1 cellular context compared by ENCODE assay signal in the genomic region with DNA sequence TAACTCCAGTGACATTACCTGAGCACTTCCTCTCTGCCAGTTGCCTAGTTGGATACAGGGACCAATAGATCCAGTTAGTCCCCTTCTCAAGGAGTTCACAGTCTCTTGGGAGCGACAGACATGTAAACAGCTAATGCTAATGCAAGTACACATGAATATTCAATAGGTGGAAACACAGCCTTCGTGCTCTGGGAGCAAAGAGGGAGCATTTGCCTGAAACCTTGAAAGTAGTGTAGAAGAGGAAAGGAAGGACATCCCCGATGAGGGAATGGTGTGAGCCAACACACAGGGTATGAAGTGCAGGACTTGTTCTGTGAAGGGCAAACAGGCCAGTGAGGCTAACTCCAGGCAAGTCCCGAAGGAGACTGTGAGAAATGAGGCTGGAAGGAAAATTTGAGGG.
TF ChIP-seq lines count a peak whose summit lies in the region.

No MANE protein-coding gene starts in this region.

TF ChIP-seq in K562, 482 proteins besides CTCF, POLR2A, EP300 and RAD21:
- TF ChIP-seq ZNF146 (CRISPR knock-in tag; IDR thresholded peaks at IDR 0.05; ENCODE audit: unreplicated experiment), result no peak
- TF ChIP-seq SPI1 (IDR thresholded peaks at IDR 0.05; ENCODE audit: borderline replicate concordance, low read depth, low read length), result peak; percentile 49; the same call in 1 of the 2 replicates
- TF ChIP-seq, protein P1, sequence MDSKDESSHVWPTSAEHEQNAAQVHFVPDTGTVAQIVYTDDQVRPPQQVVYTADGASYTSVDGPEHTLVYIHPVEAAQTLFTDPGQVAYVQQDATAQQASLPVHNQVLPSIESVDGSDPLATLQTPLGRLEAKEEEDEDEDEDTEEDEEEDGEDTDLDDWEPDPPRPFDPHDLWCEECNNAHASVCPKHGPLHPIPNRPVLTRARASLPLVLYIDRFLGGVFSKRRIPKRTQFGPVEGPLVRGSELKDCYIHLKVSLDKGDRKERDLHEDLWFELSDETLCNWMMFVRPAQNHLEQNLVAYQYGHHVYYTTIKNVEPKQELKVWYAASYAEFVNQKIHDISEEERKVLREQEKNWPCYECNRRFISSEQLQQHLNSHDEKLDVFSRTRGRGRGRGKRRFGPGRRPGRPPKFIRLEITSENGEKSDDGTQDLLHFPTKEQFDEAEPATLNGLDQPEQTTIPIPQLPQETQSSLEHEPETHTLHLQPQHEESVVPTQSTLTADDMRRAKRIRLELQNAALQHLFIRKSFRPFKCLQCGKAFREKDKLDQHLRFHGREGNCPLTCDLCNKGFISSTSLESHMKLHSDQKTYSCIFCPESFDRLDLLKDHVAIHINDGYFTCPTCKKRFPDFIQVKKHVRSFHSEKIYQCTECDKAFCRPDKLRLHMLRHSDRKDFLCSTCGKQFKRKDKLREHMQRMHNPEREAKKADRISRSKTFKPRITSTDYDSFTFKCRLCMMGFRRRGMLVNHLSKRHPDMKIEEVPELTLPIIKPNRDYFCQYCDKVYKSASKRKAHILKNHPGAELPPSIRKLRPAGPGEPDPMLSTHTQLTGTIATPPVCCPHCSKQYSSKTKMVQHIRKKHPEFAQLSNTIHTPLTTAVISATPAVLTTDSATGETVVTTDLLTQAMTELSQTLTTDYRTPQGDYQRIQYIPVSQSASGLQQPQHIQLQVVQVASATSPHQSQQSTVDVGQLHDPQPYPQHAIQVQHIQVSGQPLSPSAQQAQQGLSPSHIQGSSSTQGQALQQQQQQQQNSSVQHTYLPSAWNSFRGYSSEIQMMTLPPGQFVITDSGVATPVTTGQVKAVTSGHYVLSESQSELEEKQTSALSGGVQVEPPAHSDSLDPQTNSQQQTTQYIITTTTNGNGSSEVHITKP (IDR thresholded peaks at IDR 0.05; ENCODE audit: partially characterized antibody), result peak; percentile 28
